12 cellular contexts compared by ENCODE assay signal in the genomic region with DNA sequence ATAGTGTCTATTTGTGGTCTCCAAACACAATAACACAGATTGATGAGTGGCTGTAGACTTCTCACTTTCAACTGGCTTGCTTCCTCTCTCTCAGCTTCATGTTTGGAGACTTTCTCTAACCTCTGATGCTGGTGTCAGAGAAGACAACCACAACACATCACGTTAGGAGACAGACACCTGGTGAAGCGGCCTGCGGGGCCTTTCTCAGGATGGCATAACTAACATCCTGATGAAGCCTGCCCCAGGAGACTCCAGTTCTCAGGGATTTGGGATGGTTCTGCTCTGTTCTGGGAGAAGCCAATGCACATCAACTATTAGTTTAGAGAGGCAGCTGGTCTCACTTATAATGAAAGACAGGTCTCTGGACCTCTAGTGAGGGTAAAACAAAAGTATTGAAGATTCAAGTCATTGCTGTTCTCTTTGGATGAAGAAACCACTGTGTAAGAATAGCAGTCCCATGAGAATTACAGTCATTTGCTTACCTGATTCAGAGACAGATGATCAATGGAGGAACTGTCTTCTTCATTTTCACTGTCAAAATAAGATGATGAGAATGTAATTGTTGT. TPM values are rescaled to one million over a fixed set of nuclear protein-coding genes. Genes with fewer than 3 reads are reported as not detected.
DNase-seq lines count a peak whose midpoint lies in the region; ATAC-seq lines count a peak whose summit lies in the region.
"Had no signal": no experiment of that assay in that cellular context is flagged by ENCODE, and none has a peak within 500 bp of the region (broad histone marks: within the 10 kb centered on the region; RNA-seq: fewer than 3 reads in every experiment).

No MANE protein-coding gene starts in this region.

- intact Hi-C loops in activated CD4-positive, alpha-beta T cell treated with anti-CD3 and anti-CD28 coated beads for 36 hours (cut with DNase I, micrococcal nuclease): no loop called here

- H3K27ac Mint-ChIP-seq in activated CD4-positive, alpha-beta T cell treated with anti-CD3 and anti-CD28 coated beads for 36 hours: no peak overlapping the region
- no peak overlapping the region for H3K27ac Mint-ChIP-seq in stimulated activated effector memory CD8-positive, alpha-beta T cell treated with anti-CD3 and anti-CD28 coated beads, Interleukin-12 subunit alpha, Interleukin-12 subunit beta, amount 100 ng/mL, for 72 hours
- no peak overlapping the region for H3K27ac Mint-ChIP-seq in immature natural killer cell

- H3K4me1 Mint-ChIP-seq in activated CD4-positive, alpha-beta T cell treated with anti-CD3 and anti-CD28 coated beads for 36 hours: peaks cover 6% of the 10 kb centered on the region
- peaks cover 9% of the 10 kb centered on the region for H3K4me1 Mint-ChIP-seq in stimulated activated effector memory CD8-positive, alpha-beta T cell treated with anti-CD3 and anti-CD28 coated beads, Interleukin-12 subunit alpha, Interleukin-12 subunit beta, amount 100 ng/mL, for 72 hours
- peaks cover 8 to 17% of the 10 kb centered on the region in 2 donors for H3K4me1 Mint-ChIP-seq in immature natural killer cell

- peaks cover 19% of the 10 kb centered on the region for H3K27me3 Mint-ChIP-seq in activated CD4-positive, alpha-beta T cell treated with anti-CD3 and anti-CD28 coated beads for 36 hours
- H3K27me3 Mint-ChIP-seq in immature natural killer cell (ENCODE audit: low read depth in 3 of 3): peaks cover 2 to 4% (median 3%) of the 10 kb centered on the region in 3 donors

- no peaks in the 10 kb centered on the region for H3K36me3 Mint-ChIP-seq in activated CD4-positive, alpha-beta T cell treated with anti-CD3 and anti-CD28 coated beads for 36 hours (ENCODE audit: low read depth)
- H3K36me3 Mint-ChIP-seq in stimulated activated effector memory CD8-positive, alpha-beta T cell treated with anti-CD3 and anti-CD28 coated beads, Interleukin-12 subunit alpha, Interleukin-12 subunit beta, amount 100 ng/mL, for 72 hours: peaks cover 9% of the 10 kb centered on the region
- H3K36me3 Mint-ChIP-seq in immature natural killer cell: no peaks in the 10 kb centered on the region

- ATAC-seq in activated CD4-positive, alpha-beta T cell treated with anti-CD3 and anti-CD28 coated beads for 36 hours: peak; percentile 39
- ATAC-seq in GM21723 (IDR thresholded peaks at IDR 0.05; ENCODE audit: unreplicated experiment) (peak; percentile 83), HG03342 (IDR thresholded peaks at IDR 0.05; ENCODE audit: unreplicated experiment) (peak; percentile 83)
- ATAC-seq in stimulated activated effector memory CD8-positive, alpha-beta T cell treated with anti-CD3 and anti-CD28 coated beads, Interleukin-12 subunit alpha, Interleukin-12 subunit beta, amount 100 ng/mL, for 72 hours: peak; percentile 60

- H3K4me3 Mint-ChIP-seq in activated CD4-positive, alpha-beta T cell treated with anti-CD3 and anti-CD28 coated beads for 36 hours: no peak overlapping the region
- H3K4me3 Mint-ChIP-seq in stimulated activated effector memory CD8-positive, alpha-beta T cell treated with anti-CD3 and anti-CD28 coated beads, Interleukin-12 subunit alpha, Interleukin-12 subunit beta, amount 100 ng/mL, for 72 hours: peak overlapping the region; percentile 8
- H3K4me3 Mint-ChIP-seq in immature natural killer cell: no peak overlapping the region

- CTCF ChIA-PET in activated CD4-positive, alpha-beta T cell treated with anti-CD3 and anti-CD28 coated beads for 36 hours (lab: Charles Lee): interaction anchor here (3.7 kb wide), 1 partner anchor 33 kb away, joined by 17 read pairs; no protein-coding TSS in a partner anchor

- POLR2A ChIA-PET in activated CD4-positive, alpha-beta T cell treated with anti-CD3 and anti-CD28 coated beads for 36 hours (lab: Charles Lee): no interaction called here

- H3K9me3 Mint-ChIP-seq in activated CD4-positive, alpha-beta T cell treated with anti-CD3 and anti-CD28 coated beads for 36 hours (ENCODE audit: low read depth): no peaks in the 10 kb centered on the region
- H3K9me3 Mint-ChIP-seq in stimulated activated effector memory CD8-positive, alpha-beta T cell treated with anti-CD3 and anti-CD28 coated beads, Interleukin-12 subunit alpha, Interleukin-12 subunit beta, amount 100 ng/mL, for 72 hours: no peaks in the 10 kb centered on the region
- no peaks in the 10 kb centered on the region for H3K9me3 Mint-ChIP-seq in immature natural killer cell

- no peak for DNase-seq in activated CD4-positive, alpha-beta T cell treated with anti-CD3 and anti-CD28 coated beads for 36 hours
- DNase-seq in activated CD4-positive, alpha-beta T cell treated with anti-CD3 and anti-CD28 coated beads for 48 hours: no peak
- no peak for DNase-seq in stimulated activated effector memory CD8-positive, alpha-beta T cell treated with anti-CD3 and anti-CD28 coated beads, Interleukin-12 subunit alpha, Interleukin-12 subunit beta, amount 100 ng/mL, for 72 hours (ENCODE audit: low spot score in 2 of 2)
- DNase-seq in NCI-H510A (lab: John Stamatoyannopoulos, UW): no peak
- no peak for DNase-seq in immature natural killer cell
- no peak for DNase-seq in superior temporal gyrus (ENCODE audit: extremely low spot score)
- DNase-seq: foreskin fibroblast, GF-D8, NCI-H226 had no signal

RNA-seq across cellular contexts. Expression of a gene that starts 2.0 kb away (rescaled TPM):
- 1 to 10 TPM; 6.6 to 6.9 TPM for total RNA-seq in activated CD4-positive, alpha-beta T cell treated with anti-CD3 and anti-CD28 coated beads for 36 hours
- polyA plus RNA-seq in immature natural killer cell: not detected
- total RNA-seq: cardiac septum had no signal

RNA-seq across cellular contexts. Expression of a gene that starts 17.9 kb away (rescaled TPM):
- 10 to 100 TPM; 38.4 to 46.7 TPM for total RNA-seq in activated CD4-positive, alpha-beta T cell treated with anti-CD3 and anti-CD28 coated beads for 36 hours
- under 1 TPM in 2 of 3 donors, not detected in 1; 0.08 to 0.91 TPM for polyA plus RNA-seq in immature natural killer cell

RNA-seq across cellular contexts. Expression of a gene that starts 54.3 kb away (rescaled TPM):
- under 1 TPM; 0.18 to 0.37 TPM for total RNA-seq in activated CD4-positive, alpha-beta T cell treated with anti-CD3 and anti-CD28 coated beads for 36 hours
- polyA plus RNA-seq in immature natural killer cell: 1 to 10 TPM in 2 of 3 donors, under 1 TPM in 1; 0.31 to 3.7 (median 1.3) TPM
